23 cellular contexts compared by ENCODE assay signal in the genomic region with DNA sequence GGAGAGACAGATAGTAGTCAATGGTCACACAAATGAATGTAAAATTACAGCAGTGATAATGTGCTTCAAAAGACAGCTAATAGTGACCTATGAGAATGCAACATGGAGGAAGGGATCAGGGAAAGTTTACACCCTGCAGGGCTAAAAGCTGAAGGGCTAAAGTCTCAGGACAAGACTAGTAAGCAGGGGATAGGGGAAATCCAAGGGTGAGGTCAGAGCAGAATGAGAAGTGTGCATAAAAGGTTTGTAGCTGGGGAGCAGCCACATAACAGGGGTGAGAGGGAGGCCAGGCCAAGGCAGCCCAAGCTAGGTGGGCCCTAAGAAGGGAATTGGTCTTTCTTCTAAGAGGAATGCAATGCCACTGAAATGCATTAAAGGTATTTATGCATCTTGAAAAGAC.
"Had no signal": no experiment of that assay in that cellular context is flagged by ENCODE, and none has a peak within 500 bp of the region (broad histone marks: within the 10 kb centered on the region; RNA-seq: fewer than 3 reads in every experiment).

No MANE protein-coding gene starts in this region.

- H3K4me1 ChIP-seq: breast epithelium had no signal

- DNase-seq: activated CD4-positive, alpha-beta T cell treated with anti-CD3 and anti-CD28 coated beads for 36 hours; activated CD4-positive, alpha-beta T cell treated with anti-CD3 and anti-CD28 coated beads, Interleukin-2, amount 50 U/mL, for 1 hour; activated CD8-positive, alpha-beta memory T cell treated with anti-CD3 and anti-CD28 coated beads, Interleukin-2, amount 50 U/mL, for 48 hours; activated CD8-positive, alpha-beta T cell treated with anti-CD3 and anti-CD28 coated beads, Interleukin-2, amount 10 ng/mL, durations not matched to agents 7 days and 5 days; activated T-cell treated with anti-CD3 and anti-CD28 coated beads, Interleukin-2, amount 50 U/mL, for 1 hour; aorta; caudate nucleus; MM.1S; NCI-H1105; NCI-H1436; NCI-H1694 treated with DMSO at 0.1 percent for 48 hours; NCI-H2029 treated with DMSO at 0.1 percent for 48 hours; NCI-H345; NCI-H510A; NCI-H526 treated with DMSO at 0.1 percent for 48 hours; NCI-H82; OCI-M1; RPMI8226; T-cell had no signal

- H3K9me3 ChIP-seq: breast epithelium had no signal

- ATAC-seq: activated CD4-positive, alpha-beta T cell treated with anti-CD3 and anti-CD28 coated beads for 36 hours; activated CD8-positive, alpha-beta T cell treated with anti-CD3 and anti-CD28 coated beads, Interleukin-2, amount 10 ng/mL, durations not matched to agents 7 days and 5 days; Panc1; Right ventricle myocardium inferior; T-cell had no signal

- H3K27me3 ChIP-seq: breast epithelium had no signal

- H3K36me3 ChIP-seq: breast epithelium had no signal

- H3K4me3 ChIP-seq: breast epithelium, SK-N-MC had no signal
